In genomic region chr6:4021133-4021861, GRCh38 we compare ENCODE assay signal across 8 cellular contexts. TPM values are rescaled to one million over a fixed set of nuclear protein-coding genes. Genes with fewer than 3 reads are reported as not detected.
DNase-seq lines count a peak whose midpoint lies in the region; ATAC-seq, FAIRE-seq and TF ChIP-seq lines count a peak whose summit lies in the region.

No MANE protein-coding gene starts in this region.

- DNase-seq in NCI-H1694 treated with DMSO at 0.1 percent for 48 hours (lab: John Stamatoyannopoulos, UW), result peak; percentile 96
- DNase-seq in T-helper 2 cell treated with Interferon-gamma antibody and Interleukin-4, amounts not matched to agents 5 μg/mL and 100 μg/mL, for 36 hours (ENCODE audit: low spot score), result peak; percentile 91
- DNase-seq in ascending aorta (ENCODE audit: low spot score in 2 of 2), result peak; percentile 83 to 98
- peak; percentile 96 to 98 (median 97) for DNase-seq in right cardiac atrium
- peak; percentile 96 to 97 for DNase-seq in psoas muscle
- DNase-seq in urothelium cell line (ENCODE audit: low spot score), result peak; percentile 89

- intact Hi-C loops in ascending aorta (cut with DNase I), result loop anchor here (2.0 to 5.0 kb wide), 4 partner anchors 114 to 864 kb away; partner anchors contain the start of genes CDYL, ECI2 and TUBB2A
- intact Hi-C loops in right cardiac atrium (cut with DNase I), result no loop called here
- intact Hi-C loops in psoas muscle (cut with DNase I), result no loop called here

- no peaks in the 10 kb centered on the region for H3K9me3 Mint-ChIP-seq in T-helper 2 cell treated with Interferon-gamma antibody and Interleukin-4, amounts not matched to agents 5 μg/mL and 100 μg/mL, for 36 hours

- no peaks in the 10 kb centered on the region for H3K27me3 ChIP-seq in ascending aorta
- no peaks in the 10 kb centered on the region for H3K27me3 ChIP-seq in right cardiac atrium (ENCODE audit: control insufficient read depth, insufficient read depth)
- no peaks in the 10 kb centered on the region for H3K27me3 ChIP-seq in psoas muscle (ENCODE audit: insufficient read depth in 3 of 3, low read length in 2 of 3)

- H3K4me1 ChIP-seq in ascending aorta (peaks cover 7 to 44% of the 10 kb centered on the region in 2 donors), right cardiac atrium (ENCODE audit: control insufficient read depth, insufficient read depth, low read length) (no peaks in the 10 kb centered on the region), psoas muscle (peaks cover 59% of the 10 kb centered on the region)

- peaks cover 31% of the 10 kb centered on the region for H3K36me3 Mint-ChIP-seq in T-helper 2 cell treated with Interferon-gamma antibody and Interleukin-4, amounts not matched to agents 5 μg/mL and 100 μg/mL, for 36 hours (ENCODE audit: low read depth)

- peak; percentile 72 for TF ChIP-seq POLR2A in GM15510 (IDR thresholded peaks at IDR 0.05; ENCODE audit: borderline replicate concordance, extremely low read depth, insufficient read length)

- H3K27me3 Mint-ChIP-seq in T-helper 2 cell treated with Interferon-gamma antibody and Interleukin-4, amounts not matched to agents 5 μg/mL and 100 μg/mL, for 36 hours (ENCODE audit: low read depth), result no peaks in the 10 kb centered on the region

- TF ChIP-seq CTCF in ascending aorta (IDR thresholded peaks at IDR 0.05), result peak; percentile 5 to 49 (median 41)
- TF ChIP-seq CTCF in psoas muscle (IDR thresholded peaks at IDR 0.05), result peak; percentile 45

- peak overlapping the region; percentile 76 to 94 for H3K4me3 ChIP-seq in ascending aorta
- peak overlapping the region; percentile 74 for H3K4me3 ChIP-seq in right cardiac atrium (ENCODE audit: low read length)
- peak overlapping the region; percentile 86 for H3K4me3 ChIP-seq in psoas muscle

- H3K36me3 ChIP-seq in ascending aorta (no peaks in the 10 kb centered on the region), psoas muscle (ENCODE audit: insufficient read depth in 1 of 2, low read depth in 1 of 2) (no peaks in the 10 kb centered on the region)

- ATAC-seq in HG02938 (IDR thresholded peaks at IDR 0.05; ENCODE audit: unreplicated experiment), result peak; percentile 43
- ATAC-seq in right cardiac atrium, result peak; percentile 93
- ATAC-seq in psoas muscle, result peak; percentile 85 to 91 (median 86)

- peaks cover 48% of the 10 kb centered on the region for H3K4me1 Mint-ChIP-seq in T-helper 2 cell treated with Interferon-gamma antibody and Interleukin-4, amounts not matched to agents 5 μg/mL and 100 μg/mL, for 36 hours (ENCODE audit: low read depth)

- H3K27ac Mint-ChIP-seq in T-helper 2 cell treated with Interferon-gamma antibody and Interleukin-4, amounts not matched to agents 5 μg/mL and 100 μg/mL, for 36 hours, result peak overlapping the region; percentile 95

- H3K27ac ChIP-seq in ascending aorta (peak overlapping the region; percentile 98 to 99), right cardiac atrium (ENCODE audit: low read length) (peak overlapping the region; percentile 94), psoas muscle (peak overlapping the region; percentile 96)

- WGBS in right cardiac atrium, result under 1% methylated on average over 65 of the region's 65 CpGs
- WGBS in psoas muscle, 3 donors, result 0% methylated on average over 44 to 65 of the region's 65 CpGs

- peak overlapping the region; percentile 91 for H3K4me3 Mint-ChIP-seq in T-helper 2 cell treated with Interferon-gamma antibody and Interleukin-4, amounts not matched to agents 5 μg/mL and 100 μg/mL, for 36 hours

- FAIRE-seq in urothelium cell line (lab: Jason Lieb, UNC), result no peak

- no peaks in the 10 kb centered on the region for H3K9me3 ChIP-seq in ascending aorta
- H3K9me3 ChIP-seq in right cardiac atrium (ENCODE audit: control insufficient read depth, low read length), result no peaks in the 10 kb centered on the region
- no peaks in the 10 kb centered on the region for H3K9me3 ChIP-seq in psoas muscle

RNA-seq across cellular contexts. Expression of gene FAM217A, which starts 57.6 kb away (rescaled TPM):
- total RNA-seq in ascending aorta, result not detected
- total RNA-seq in right cardiac atrium, result not detected
- not detected for polyA plus RNA-seq in right cardiac atrium
- total RNA-seq in psoas muscle, result not detected
- not detected for polyA plus RNA-seq in psoas muscle

Comparison
In these comparisons a context has a peak if more than half of its experiments do, and no peak if none do; other contexts are left out.
1. Peak in every context shown above with its lines: DNase-seq, ATAC-seq, H3K4me3 ChIP-seq and H3K27ac ChIP-seq.
2. ATAC-seq: peak in every context shown above with its lines; median percentile 93 in right cardiac atrium; 86 in psoas muscle; 43 in HG02938.